ENCODE assay signal across 19 cellular contexts in genomic region chr3:13060341-13060910, GRCh38. TPM values are rescaled to one million over a fixed set of nuclear protein-coding genes. Genes with fewer than 3 reads are reported as not detected.
DNase-seq lines count a peak whose midpoint lies in the region; ATAC-seq and TF ChIP-seq lines count a peak whose summit lies in the region.
"Had no signal": no experiment of that assay in that cellular context is flagged by ENCODE, and none has a peak within 500 bp of the region (broad histone marks: within the 10 kb centered on the region; RNA-seq: fewer than 3 reads in every experiment).

No MANE protein-coding gene starts in this region.

- TF ChIP-seq CTCF in foreskin keratinocyte (conservative IDR thresholded peaks at IDR 0.05) (no peak), A673 (conservative IDR thresholded peaks at IDR 0.05; ENCODE audit: low read depth, low read length) (no peak)

- H3K4me3 Mint-ChIP-seq in central memory CD8-positive, alpha-beta T cell = no peak overlapping the region
- H3K4me3 Mint-ChIP-seq: CD4-positive, alpha-beta memory T cell; H9 had no signal

- H3K27me3 ChIP-seq in BLaER1 (no peaks in the 10 kb centered on the region), foreskin keratinocyte (peaks cover 13% of the 10 kb centered on the region), A673 (replicated peaks; ENCODE audit: insufficient read depth, low read depth, low read length, poor library complexity) (no peaks in the 10 kb centered on the region)
- H3K27me3 ChIP-seq: BE2C had no signal

- peak; percentile 60 for DNase-seq in AG08395 (ENCODE audit: low spot score)
- no peak for DNase-seq in central memory CD8-positive, alpha-beta T cell (ENCODE audit: low spot score in 2 of 2)
- no peak for DNase-seq in foreskin keratinocyte
- DNase-seq in medulla oblongata (ENCODE audit: extremely low spot score) = no peak
- no peak for DNase-seq in A673 (ENCODE audit: low spot score)
- DNase-seq: AML-193; BE2C; C1 segment of cervical spinal cord; Calu3; CD4-positive, alpha-beta memory T cell; COR-L47; DMS53; EL; GDM1; GM23248; H9 had no signal

- peak overlapping the region; percentile 0 for H3K27ac Mint-ChIP-seq in central memory CD8-positive, alpha-beta T cell (ENCODE audit: low read depth)

- no peak for ATAC-seq in central memory CD8-positive, alpha-beta T cell (replicated peaks; ENCODE audit: extremely low read depth, poor library complexity, severe bottlenecking)
- ATAC-seq in foreskin keratinocyte = peak; percentile 20
- no peak for ATAC-seq in GM18867 (IDR thresholded peaks at IDR 0.05; ENCODE audit: unreplicated experiment)
- ATAC-seq: HCT116 had no signal

- H3K36me3 ChIP-seq in BLaER1 (peaks cover 63% of the 10 kb centered on the region), A673 (ENCODE audit: insufficient read depth, low read length, poor library complexity, severe bottlenecking) (no peaks in the 10 kb centered on the region)
- H3K36me3 ChIP-seq: BE2C had no signal

- POLR2A ChIA-PET in A673 (lab: Charles Lee; ENCODE audit: low non-redundant PET) = no interaction called here

- peaks cover 100% of the 10 kb centered on the region for H4K20me1 ChIP-seq in BLaER1

- CTCF ChIA-PET in A673 (lab: Charles Lee) = no interaction called here

- no peak overlapping the region for H3K4me3 ChIP-seq in BLaER1
- H3K4me3 ChIP-seq in A673 (ENCODE audit: low read depth, low read length, poor library complexity, severe bottlenecking) = no peak overlapping the region
- H3K4me3 ChIP-seq: GM23248 had no signal

- H3K9me3 Mint-ChIP-seq in central memory CD8-positive, alpha-beta T cell = no peaks in the 10 kb centered on the region
- H3K9me3 Mint-ChIP-seq: H9 had no signal

- peak overlapping the region; percentile 98; the same call in 1 of the 2 replicates for H3K4me2 ChIP-seq in BLaER1

- H3K4me1 Mint-ChIP-seq in central memory CD8-positive, alpha-beta T cell = peaks cover 10% of the 10 kb centered on the region

- no peaks in the 10 kb centered on the region for H3K27me3 Mint-ChIP-seq in central memory CD8-positive, alpha-beta T cell
- H3K27me3 Mint-ChIP-seq: CD4-positive, alpha-beta memory T cell had no signal

- BruUV-seq in A673 (replicated peaks; lab: Mats Ljungman, UMichigan) = no TSS peak

- intact Hi-C loops in A673 (cut with micrococcal nuclease; ENCODE audit: unreplicated experiment) = no loop called here

- H3K4me1 ChIP-seq in BLaER1 (peaks cover 99% of the 10 kb centered on the region), foreskin keratinocyte (no peaks in the 10 kb centered on the region), A673 (ENCODE audit: insufficient read depth, low read length, poor library complexity, severe bottlenecking) (no peaks in the 10 kb centered on the region)
- H3K4me1 ChIP-seq: BE2C had no signal

- H3K9me3 ChIP-seq in BLaER1 (no peaks in the 10 kb centered on the region), A673 (ENCODE audit: low read depth, low read length, poor library complexity, severe bottlenecking) (no peaks in the 10 kb centered on the region)
- H3K9me3 ChIP-seq: BE2C had no signal

- H3K27ac ChIP-seq in BLaER1 = peak overlapping the region; percentile 57
- no peak overlapping the region for H3K27ac ChIP-seq in foreskin keratinocyte
- no peak overlapping the region for H3K27ac ChIP-seq in A673 (ENCODE audit: low read depth, low read length, poor library complexity, severe bottlenecking)
- H3K27ac ChIP-seq: GM23248 had no signal

- H3K36me3 Mint-ChIP-seq in central memory CD8-positive, alpha-beta T cell (ENCODE audit: insufficient read depth) = no peaks in the 10 kb centered on the region
- H3K36me3 Mint-ChIP-seq: CD4-positive, alpha-beta memory T cell had no signal

- no peak overlapping the region for H3K9ac ChIP-seq in BLaER1
- H3K9ac ChIP-seq: GM23248 had no signal

RNA-seq across cellular contexts. Expression of gene IQSEC1, which starts 12.8 kb away (rescaled TPM):
- 7.9 and 9.3 TPM in 2 replicates for total RNA-seq in foreskin keratinocyte
- polyA plus RNA-seq in foreskin keratinocyte = 2.9 TPM in 2 replicates
- 13.0 and 15.4 TPM in 2 replicates for total RNA-seq in A673 (2021)
